In the genomic region with DNA sequence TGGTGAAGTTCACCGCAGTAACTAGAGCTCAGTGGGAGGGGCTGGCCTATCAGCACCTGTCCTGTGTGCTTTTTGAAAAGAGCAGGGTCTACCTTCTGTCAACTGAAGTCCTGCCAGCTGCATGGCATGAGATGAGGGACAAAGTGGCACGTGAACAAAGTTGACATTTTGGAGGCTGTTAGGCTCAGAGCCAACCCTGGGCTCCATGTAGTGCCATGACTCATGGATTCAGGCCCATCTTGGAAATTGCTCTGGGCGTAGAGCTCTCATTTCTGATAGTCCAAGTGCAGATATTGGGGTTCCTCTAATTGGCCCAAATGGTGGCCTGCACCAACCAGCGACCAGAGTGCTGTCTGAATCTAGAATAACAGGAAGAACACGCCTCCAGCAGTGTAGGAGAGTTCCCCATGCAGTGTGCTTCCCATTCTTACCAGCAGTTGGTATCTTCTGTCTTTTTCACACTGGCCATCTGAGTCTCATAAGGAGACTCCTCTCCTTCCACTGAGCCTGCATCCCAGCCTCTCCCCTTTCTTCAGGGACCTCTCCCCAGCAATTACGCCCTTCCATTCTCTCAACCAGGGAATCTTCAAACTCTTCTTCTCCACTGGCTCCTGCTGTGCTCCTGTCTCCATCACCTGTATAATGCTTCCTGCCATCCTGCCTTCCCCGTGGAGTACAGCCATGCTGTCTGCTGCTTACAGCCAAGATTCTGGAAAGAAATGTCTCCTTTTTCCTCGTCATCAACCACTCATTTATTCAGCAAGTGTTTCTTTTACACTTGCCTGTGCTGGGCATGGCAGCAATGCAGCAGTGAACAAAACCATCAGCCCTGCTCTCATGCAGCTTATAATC, we compare ENCODE assay signal across 8 cellular contexts. TPM values are rescaled to one million over a fixed set of nuclear protein-coding genes. Genes with fewer than 3 reads are reported as not detected.
A peak's percentile ranks its signal among the peaks of the same experiment; 100 is the strongest.
DNase-seq lines count a peak whose midpoint lies in the region; ATAC-seq and TF ChIP-seq lines count a peak whose summit lies in the region.

No MANE protein-coding gene starts in this region.

- H3K36me3 Mint-ChIP-seq in CD8-positive, alpha-beta memory T cell, result peaks cover 9 to 34% (median 11%) of the 10 kb centered on the region in 3 donors
- H3K36me3 Mint-ChIP-seq in activated CD4-positive, alpha-beta memory T cell treated with anti-CD3 and anti-CD28 coated beads for 36 hours, result peaks cover 16% of the 10 kb centered on the region

- no peaks in the 10 kb centered on the region for H3K9me3 ChIP-seq in CD8-positive, alpha-beta memory T cell (ENCODE audit: low read length)
- H3K9me3 ChIP-seq in KOPT-K1 (ENCODE audit: insufficient read depth, low read length, poor library complexity, severe bottlenecking) (no peaks in the 10 kb centered on the region), lung (ENCODE audit: control insufficient read depth in 2 of 2, insufficient read depth in 1 of 2, low read length in 1 of 2) (no peaks in the 10 kb centered on the region)

- H3K4me1 ChIP-seq in CD8-positive, alpha-beta memory T cell (ENCODE audit: insufficient read depth, low read length), result peaks cover 98% of the 10 kb centered on the region
- peaks cover 13 to 48% of the 10 kb centered on the region in 2 donors for H3K4me1 ChIP-seq in lung (ENCODE audit: control insufficient read depth in 2 of 2, insufficient read depth in 2 of 2, low read length in 2 of 2)

- no peaks in the 10 kb centered on the region for H3K27me3 ChIP-seq in CD8-positive, alpha-beta memory T cell (ENCODE audit: insufficient read depth, low read length, poor library complexity, severe bottlenecking)
- H3K27me3 ChIP-seq in lung (ENCODE audit: control insufficient read depth, insufficient read depth), result no peaks in the 10 kb centered on the region

- H3K27ac ChIP-seq in CD8-positive, alpha-beta memory T cell (ENCODE audit: low read depth, low read length), result peak overlapping the region; percentile 48
- peak overlapping the region; percentile 99 for H3K27ac ChIP-seq in KOPT-K1 (ENCODE audit: low read depth, low read length, poor library complexity, severe bottlenecking)
- peak overlapping the region; percentile 3 to 85 for H3K27ac ChIP-seq in lung (ENCODE audit: low read depth in 1 of 2, low read length in 1 of 2)

- no peaks in the 10 kb centered on the region for H3K36me3 ChIP-seq in CD8-positive, alpha-beta memory T cell (ENCODE audit: insufficient read depth, low read length)
- peaks cover 63% of the 10 kb centered on the region for H3K36me3 ChIP-seq in KOPT-K1 (ENCODE audit: insufficient read depth, low read length)
- H3K36me3 ChIP-seq in lung (ENCODE audit: control insufficient read depth in 2 of 2, insufficient read depth in 2 of 2, low read length in 2 of 2), result peaks cover 0 to 4% of the 10 kb centered on the region in 2 donors

- H3K9me3 Mint-ChIP-seq in CD8-positive, alpha-beta memory T cell, result no peaks in the 10 kb centered on the region
- no peaks in the 10 kb centered on the region for H3K9me3 Mint-ChIP-seq in activated CD4-positive, alpha-beta memory T cell treated with anti-CD3 and anti-CD28 coated beads for 36 hours

- CTCF ChIA-PET in CD8-positive, alpha-beta memory T cell (lab: Charles Lee), result interaction anchor here (0.8 to 8.4 kb wide), 8 partner anchors 13 to 74 kb away, joined by 3 to 82 read pairs (median 6); no protein-coding TSS in a partner anchor
- CTCF ChIA-PET in activated CD4-positive, alpha-beta memory T cell treated with anti-CD3 and anti-CD28 coated beads for 36 hours (lab: Charles Lee), result interaction anchor here (0.9 to 3.9 kb wide), 2 partner anchors 10 to 33 kb away, joined by 3 to 32 read pairs; no protein-coding TSS in a partner anchor

- H3K27ac Mint-ChIP-seq in CD8-positive, alpha-beta memory T cell, result peak overlapping the region; percentile 98 to 100 (median 100)
- H3K27ac Mint-ChIP-seq in activated CD4-positive, alpha-beta memory T cell treated with anti-CD3 and anti-CD28 coated beads for 36 hours, result peak overlapping the region; percentile 67

- H3K4me3 ChIP-seq in CD8-positive, alpha-beta memory T cell (ENCODE audit: low read length), result no peak overlapping the region
- no peak overlapping the region for H3K4me3 ChIP-seq in lung

- no peaks in the 10 kb centered on the region for H3K27me3 Mint-ChIP-seq in CD8-positive, alpha-beta memory T cell
- H3K27me3 Mint-ChIP-seq in activated CD4-positive, alpha-beta memory T cell treated with anti-CD3 and anti-CD28 coated beads for 36 hours, result no peaks in the 10 kb centered on the region

- peaks cover 97 to 100% (median 100%) of the 10 kb centered on the region in 3 donors for H3K4me1 Mint-ChIP-seq in CD8-positive, alpha-beta memory T cell
- H3K4me1 Mint-ChIP-seq in activated CD4-positive, alpha-beta memory T cell treated with anti-CD3 and anti-CD28 coated beads for 36 hours (ENCODE audit: low read depth), result peaks cover 87% of the 10 kb centered on the region

- intact Hi-C loops in activated CD4-positive, alpha-beta memory T cell treated with anti-CD3 and anti-CD28 coated beads for 36 hours (cut with micrococcal nuclease), result loop anchor here (2.0 kb wide), 1 partner anchor 13 kb away; no protein-coding TSS in a partner anchor

- 65 to 69% methylated on average over 8 of the region's 8 CpGs for WGBS in lung, 2 donors

- peak overlapping the region; percentile 5 to 86 (median 67) for H3K4me3 Mint-ChIP-seq in CD8-positive, alpha-beta memory T cell
- no peak overlapping the region for H3K4me3 Mint-ChIP-seq in activated CD4-positive, alpha-beta memory T cell treated with anti-CD3 and anti-CD28 coated beads for 36 hours

- POLR2A ChIA-PET in CD8-positive, alpha-beta memory T cell (lab: Charles Lee), result interaction anchor here (0.6 to 8.4 kb wide), 6 partner anchors 16 to 49 kb away, joined by 3 to 182 read pairs (median 64); a partner anchor contains a TSS
- POLR2A ChIA-PET in activated CD4-positive, alpha-beta memory T cell treated with anti-CD3 and anti-CD28 coated beads for 36 hours (lab: Charles Lee), result interaction anchor here (2.7 to 6.0 kb wide), 4 partner anchors 21 to 49 kb away, joined by 7 to 102 read pairs (median 70); a partner anchor contains a TSS

- no peak for DNase-seq in CD8-positive, alpha-beta memory T cell
- peak; percentile 9 for DNase-seq in activated CD4-positive, alpha-beta memory T cell treated with anti-CD3 and anti-CD28 coated beads for 36 hours
- DNase-seq in lung (ENCODE audit: low spot score) (peak; percentile 56), GOT3 (lab: John Stamatoyannopoulos, UW) (no peak), KG1 (lab: John Stamatoyannopoulos, UW) (no peak)

- no peak for TF ChIP-seq CTCF in lung (IDR thresholded peaks at IDR 0.05; ENCODE audit: control extremely low read depth, extremely low read depth)

- ATAC-seq in lung (ENCODE audit: insufficient read depth, low FRiP score) (peak; percentile 16), HG02642 (IDR thresholded peaks at IDR 0.05; ENCODE audit: poor library complexity, unreplicated experiment) (no peak), HG03565 (IDR thresholded peaks at IDR 0.05; ENCODE audit: unreplicated experiment) (no peak)

RNA-seq across cellular contexts. Expression of a gene that starts 30.4 kb away (rescaled TPM):
- total RNA-seq in CD8-positive, alpha-beta memory T cell, result 100 to 1,000 TPM; 115 to 121 TPM
- polyA plus RNA-seq in CD8-positive, alpha-beta memory T cell, result 204 TPM
- 100 to 1,000 TPM; 104 to 106 TPM for total RNA-seq in activated CD4-positive, alpha-beta memory T cell treated with anti-CD3 and anti-CD28 coated beads for 36 hours
- total RNA-seq in lung, result 10 to 100 TPM; 53.8 to 83.2 TPM
- 100 to 1,000 TPM in 1 of 2 donors, 10 to 100 TPM in 1; 32.9 to 141 TPM for polyA plus RNA-seq in lung

Comparison
In these comparisons a context has a peak if more than half of its experiments do, and no peak if none do; other contexts are left out.
1. DNase-seq: peak in activated CD4-positive, alpha-beta memory T cell treated with anti-CD3 and anti-CD28 coated beads for 36 hours (single experiment) and lung (single experiment); none in CD8-positive, alpha-beta memory T cell (0 of 5), GOT3 (single experiment) and KG1 (single experiment).
2. H3K27ac ChIP-seq: peak in every context shown above with its lines; median percentile 99 in KOPT-K1; 48 in CD8-positive, alpha-beta memory T cell; 44 in lung.